Comparison of ENCODE assay signal across 14 cellular contexts in genomic region chr1:31765516-31765915, GRCh38. TPM values are rescaled to one million over a fixed set of nuclear protein-coding genes. Genes with fewer than 3 reads are reported as not detected.
DNase-seq lines count a peak whose midpoint lies in the region; ATAC-seq, FAIRE-seq and TF ChIP-seq lines count a peak whose summit lies in the region.
"Had no signal": no experiment of that assay in that cellular context is flagged by ENCODE, and none has a peak within 500 bp of the region (broad histone marks: within the 10 kb centered on the region; RNA-seq: fewer than 3 reads in every experiment).

No MANE protein-coding gene starts in this region.

- peaks cover 17 to 76% (median 40%) of the 10 kb centered on the region in 11 experiments for H3K27me3 ChIP-seq in BLaER1 treated with 17β-estradiol and CSF1 and Interleukin-3, amounts not matched to agents 10 nM and 100 nM
- H3K27me3 ChIP-seq in Karpas-422 (ENCODE audit: low read length) (no peaks in the 10 kb centered on the region), K562 (ENCODE audit: control insufficient read depth in 2 of 2, insufficient read depth in 2 of 2, low read length in 2 of 2) (peaks cover 33 to 61% of the 10 kb centered on the region in 2 experiments; a peak in 4 of 5 replicates), breast epithelium (peaks cover 0 to 11% of the 10 kb centered on the region in 2 donors)

- DNase-seq in Karpas-422 = no peak
- DNase-seq in K562 (ENCODE audit: extremely low read depth in 1 of 4, low spot score in 3 of 4) = no peak
- DNase-seq in nephron progenitor cell = no peak
- DNase-seq in breast epithelium (ENCODE audit: low spot score in 2 of 2) = no peak
- no peak for DNase-seq in hippocampal formation (lab: John Stamatoyannopoulos, UW)
- DNase-seq in activated CD4-positive, CD25-positive, alpha-beta regulatory T cell (lab: John Stamatoyannopoulos, UW) = no peak
- DNase-seq: NCI-H1436 treated with DMSO at 0.1 percent for 48 hours, NCI-H2107 had no signal

- peak overlapping the region; percentile 78 for H3K4me3 Mint-ChIP-seq in nephron progenitor cell

- WGBS in K562 (ENCODE audit: insufficient coverage, low coverage, missing lambda C conversion rate) = 16% methylated on average over 6 of the region's 6 CpGs

- no peak for TF ChIP-seq EP300 in K562 (IDR thresholded peaks at IDR 0.05; ENCODE audit: low read length)

- intact Hi-C loops in K562 (cut with micrococcal nuclease) = loop anchor here (1.0 kb wide), 1 partner anchor 24 kb away; no protein-coding TSS in a partner anchor
- intact Hi-C loops in breast epithelium (cut with DNase I; ENCODE audit: low total_unique reads) = no loop called here

- CTCF ChIA-PET in K562 (lab: Yijun Ruan, JAX; ENCODE audit: low intra/inter-chr PET ratio) = interaction anchor here (1.0 to 2.1 kb wide), 4 partner anchors 24 to 298 kb away, joined by 4 to 48 read pairs (median 7); no protein-coding TSS in a partner anchor

- POLR2A ChIA-PET in K562 (lab: Yijun Ruan, JAX) = interaction anchor here (0.6 to 2.4 kb wide), 4 partner anchors 12 to 188 kb away, joined by 3 to 9 read pairs (median 4); partner anchors contain the start of gene COL16A1

- H3K9ac ChIP-seq in BLaER1 treated with 17β-estradiol and CSF1 and Interleukin-3, amounts not matched to agents 10 nM and 100 nM = no peak overlapping the region
- H3K9ac ChIP-seq in Karpas-422 (ENCODE audit: low read length) (peak overlapping the region; percentile 28), K562 (ENCODE audit: insufficient read depth in 1 of 2, low read depth in 2 of 2, low read length in 2 of 2) (no peak overlapping the region)

- no peaks in the 10 kb centered on the region for H3K36me3 Mint-ChIP-seq in nephron progenitor cell (ENCODE audit: low read depth)
- H3K36me3 Mint-ChIP-seq: IgD-negative memory B cell had no signal

- H3K9me2 ChIP-seq in Karpas-422 (replicated peaks; ENCODE audit: insufficient read depth, low read length) = no peaks in the 10 kb centered on the region

- H3K79me2 ChIP-seq in Karpas-422 (ENCODE audit: low read length) (0 out of 2 replicates have a peak, but pooled peaks cover 4% of the 10 kb centered on the region), K562 (ENCODE audit: control insufficient read depth, insufficient read depth, low read length) (no peaks in the 10 kb centered on the region)

- no peak for FAIRE-seq in K562 (lab: Jason Lieb, UNC)
- FAIRE-seq: A204.1, RCC 7860 had no signal

- H3K9me1 ChIP-seq in K562 (ENCODE audit: control insufficient read depth, insufficient read depth, low read length) = no peaks in the 10 kb centered on the region

- no TSS peak for BruUV-seq in K562 (replicated peaks; lab: Mats Ljungman, UMichigan)

- no peak overlapping the region for H3K27ac Mint-ChIP-seq in nephron progenitor cell

- in situ Hi-C loops in K562 (cut with MboI) = no loop called here

- peaks cover 76% of the 10 kb centered on the region for H3K4me1 Mint-ChIP-seq in nephron progenitor cell

- no peak for TF ChIP-seq CTCF in K562 (IDR thresholded peaks at IDR 0.05 in 2 of 3, conservative IDR thresholded peaks at IDR 0.05 in 1 of 3; ENCODE audit: insufficient read depth in 2 of 3, low read depth in 1 of 3, low read length in 3 of 3)
- no peak for TF ChIP-seq CTCF in nephron progenitor cell (IDR thresholded peaks at IDR 0.05)
- TF ChIP-seq CTCF in breast epithelium (IDR thresholded peaks at IDR 0.05) = no peak

- H3K4me2 ChIP-seq in BLaER1 treated with 17β-estradiol and CSF1 and Interleukin-3, amounts not matched to agents 10 nM and 100 nM = peak overlapping the region in 8 of 11 experiments; percentile 92 to 100 (median 99); a peak in 14 of 22 replicates
- H3K4me2 ChIP-seq in Karpas-422 (ENCODE audit: low read depth, low read length, poor library complexity, severe bottlenecking) = peak overlapping the region; percentile 6
- no peak overlapping the region for H3K4me2 ChIP-seq in K562 (ENCODE audit: insufficient read depth, low read length)

- peaks cover 62% of the 10 kb centered on the region for H3K27me3 Mint-ChIP-seq in nephron progenitor cell (ENCODE audit: low read depth, poor library complexity)

- H3K9me3 Mint-ChIP-seq in nephron progenitor cell = no peaks in the 10 kb centered on the region
- H3K9me3 Mint-ChIP-seq: IgD-negative memory B cell had no signal

- peaks cover 0 to 57% (median 7%) of the 10 kb centered on the region in 11 experiments; a peak in 11 of 22 replicates for H4K20me1 ChIP-seq in BLaER1 treated with 17β-estradiol and CSF1 and Interleukin-3, amounts not matched to agents 10 nM and 100 nM
- peaks cover 19% of the 10 kb centered on the region for H4K20me1 ChIP-seq in Karpas-422 (ENCODE audit: insufficient read depth, low read depth, low read length)
- H4K20me1 ChIP-seq in K562 (replicated peaks; ENCODE audit: control insufficient read depth, insufficient read depth, low read length) = peaks cover 53% of the 10 kb centered on the region

- no peak overlapping the region for H3K4me3 ChIP-seq in BLaER1 treated with 17β-estradiol and CSF1 and Interleukin-3, amounts not matched to agents 10 nM and 100 nM
- no peak overlapping the region for H3K4me3 ChIP-seq in Karpas-422 (ENCODE audit: low read length)
- no peak overlapping the region for H3K4me3 ChIP-seq in K562
- no peak overlapping the region for H3K4me3 ChIP-seq in breast epithelium
- H3K4me3 ChIP-seq: HAP-1 had no signal

- no peaks in the 10 kb centered on the region for H3K9me3 ChIP-seq in BLaER1 treated with 17β-estradiol and CSF1 and Interleukin-3, amounts not matched to agents 10 nM and 100 nM (replicated peaks in 1 of 11)
- H3K9me3 ChIP-seq in Karpas-422 (ENCODE audit: low read length) (no peaks in the 10 kb centered on the region), K562 (replicated peaks; ENCODE audit: control insufficient read depth, insufficient read depth, low read depth, low read length) (no peaks in the 10 kb centered on the region), breast epithelium (no peaks in the 10 kb centered on the region)
- H3K9me3 ChIP-seq: HAP-1 had no signal

- no peaks in the 10 kb centered on the region for H3K36me3 ChIP-seq in BLaER1 treated with 17β-estradiol and CSF1 and Interleukin-3, amounts not matched to agents 10 nM and 100 nM
- H3K36me3 ChIP-seq in Karpas-422 (ENCODE audit: insufficient read depth, low read length) (no peaks in the 10 kb centered on the region), K562 (ENCODE audit: control insufficient read depth, insufficient read depth, low read length) (no peaks in the 10 kb centered on the region), breast epithelium (no peaks in the 10 kb centered on the region)
- H3K36me3 ChIP-seq: HAP-1 had no signal

- H3K27ac ChIP-seq in BLaER1 treated with 17β-estradiol and CSF1 and Interleukin-3, amounts not matched to agents 10 nM and 100 nM = no peak overlapping the region
- H3K27ac ChIP-seq in Karpas-422 (ENCODE audit: low read length) (peak overlapping the region; percentile 65; the same call in 1 of the 2 replicates), K562 (ENCODE audit: extremely low read depth, low read depth, low read length) (no peak overlapping the region), breast epithelium (no peak overlapping the region)

- no peak for TF ChIP-seq POLR2A in K562 (conservative IDR thresholded peaks at IDR 0.05)
- no peak for TF ChIP-seq POLR2A in breast epithelium (IDR thresholded peaks at IDR 0.05)

- ATAC-seq in K562 (no peak), HG03039 (IDR thresholded peaks at IDR 0.05; ENCODE audit: unreplicated experiment) (no peak)

- TF ChIP-seq RAD21 in K562 (CRISPR knock-in tag; conservative IDR thresholded peaks at IDR 0.05 in 1 of 2, IDR thresholded peaks at IDR 0.05 in 1 of 2) = no peak

- peaks cover 35 to 69% (median 56%) of the 10 kb centered on the region in 10 experiments for H3K4me1 ChIP-seq in BLaER1 treated with 17β-estradiol and CSF1 and Interleukin-3, amounts not matched to agents 10 nM and 100 nM
- H3K4me1 ChIP-seq in Karpas-422 (ENCODE audit: low read length) = peaks cover 67% of the 10 kb centered on the region
- H3K4me1 ChIP-seq in K562 (replicated peaks in 1 of 2; ENCODE audit: control insufficient read depth in 2 of 2, insufficient read depth in 2 of 2, low read length in 2 of 2) = peaks cover 30 to 45% of the 10 kb centered on the region in 2 experiments
- H3K4me1 ChIP-seq in breast epithelium = peaks cover 12 to 13% of the 10 kb centered on the region in 2 donors

- H2AFZ ChIP-seq in Karpas-422 (ENCODE audit: low read length) (0 out of 2 replicates have a peak overlapping the region, but pooled peaks have one; percentile 28), K562 (ENCODE audit: low read depth, low read length) (no peak overlapping the region)

RNA-seq across cellular contexts. Expression of gene ADGRB2, which starts 1.4 kb away (rescaled TPM):
- 9.2 and 28.5 TPM in 2 replicates for total RNA-seq in Karpas-422 (2014; rRNA removed; shearing (Covaris generic); ENCODE audit: low replicate concordance)
- 0.42 and 2.8 TPM in 2 replicates for total RNA-seq in K562 (2011; cell fraction: chromatin; rRNA removed; ENCODE audit: low replicate concordance)
- 1.2 and 2.5 TPM in 2 replicates for total RNA-seq in K562 (2011; cell fraction: nucleolus; rRNA removed)
- total RNA-seq in K562 (2011; cell fraction: nucleoplasm; rRNA removed) = 0.31 and 0.44 TPM in 2 replicates
- 0.23 and 0.33 TPM in 2 replicates for total RNA-seq in K562 (2014; rRNA removed)
- total RNA-seq in K562 (2014; rRNA removed; fragmentation: Illumina TruSeq; extraction: Trizol) = 0.04 TPM in 1 of 2 replicates, not detected in the other
- 0.22 and 0.23 TPM in 2 replicates for total RNA-seq in K562 (2015; rRNA removed; fragmentation: Illumina TruSeq; extraction: Trizol)
- 0.22 and 0.34 TPM in 2 replicates for total RNA-seq in K562 (2021)
- 0.14 and 0.38 TPM in 2 replicates for polyA plus RNA-seq in K562 (2011; rRNA removed)
- polyA plus RNA-seq in K562 (2011; cell fraction: cytosol; rRNA removed) = 0.27 and 0.35 TPM in 2 replicates
- 2.0 and 3.4 TPM in 2 replicates for polyA plus RNA-seq in K562 (2011; cell fraction: nucleus; rRNA removed)
- polyA plus RNA-seq in K562 (2012) = 0.17 and 0.54 TPM in 2 replicates
- 0.07 and 0.11 TPM in 2 replicates for polyA plus RNA-seq in K562 (2014; fragmentation: Illumina TruSeq; extraction: Trizol)
- polyA plus RNA-seq in K562 (2014; fragmentation: Nextera tagmentation; extraction: Ambion mirVana) = not detected
- polyA plus RNA-seq in K562 (2014; rRNA removed) = 0.18 and 0.20 TPM in 2 replicates
- 0.09 and 0.53 TPM in 2 replicates for polyA minus RNA-seq in K562 (2011; rRNA and poly(A)+ RNA removed)
- polyA minus RNA-seq in K562 (2011; cell fraction: cytosol; rRNA and poly(A)+ RNA removed) = 1.2 TPM in 1 of 2 replicates, not detected in the other
- 0.67 and 1.7 TPM in 2 replicates for polyA minus RNA-seq in K562 (2011; cell fraction: nucleus; rRNA and poly(A)+ RNA removed)
- total RNA-seq in breast epithelium = 1 to 10 TPM; 1.3 to 4.9 (median 2.9) TPM

RNA-seq across cellular contexts. Expression of gene SPOCD1, which starts 50.3 kb away (rescaled TPM):
- total RNA-seq in Karpas-422 (2014; rRNA removed; shearing (Covaris generic); ENCODE audit: low replicate concordance) = not detected in 2 replicates
- 1.5 and 3.2 TPM in 2 replicates for total RNA-seq in K562 (2011; cell fraction: chromatin; rRNA removed; ENCODE audit: low replicate concordance)
- 2.8 and 3.0 TPM in 2 replicates for total RNA-seq in K562 (2011; cell fraction: nucleolus; rRNA removed)
- 3.4 and 4.1 TPM in 2 replicates for total RNA-seq in K562 (2011; cell fraction: nucleoplasm; rRNA removed)
- total RNA-seq in K562 (2014; rRNA removed) (0.20 and 0.27 TPM in 2 replicates), K562 (2014; rRNA removed; fragmentation: Illumina TruSeq; extraction: Trizol) (0.16 and 0.36 TPM in 2 replicates), K562 (2015; rRNA removed; fragmentation: Illumina TruSeq; extraction: Trizol) (0.23 and 0.25 TPM in 2 replicates), K562 (2021) (0.22 and 0.71 TPM in 2 replicates), breast epithelium (10 to 100 TPM in 1 of 3 donors, 1 to 10 TPM in 1, under 1 TPM in 1; 0.15 to 11.1 (median 1.1) TPM)
- polyA plus RNA-seq in K562 (2011; rRNA removed) (0.39 and 0.63 TPM in 2 replicates), K562 (2014; fragmentation: Illumina TruSeq; extraction: Trizol) (0.19 and 0.42 TPM in 2 replicates), K562 (2014; fragmentation: Nextera tagmentation; extraction: Ambion mirVana) (under 1 TPM in 1 of 2 experiments, not detected in 1; 0.03 TPM), K562 (2014; rRNA removed) (0.25 and 0.46 TPM in 2 replicates)
- 0.31 and 0.60 TPM in 2 replicates for polyA plus RNA-seq in K562 (2011; cell fraction: cytosol; rRNA removed)
- polyA plus RNA-seq in K562 (2011; cell fraction: nucleus; rRNA removed) = 1.6 and 2.8 TPM in 2 replicates
- 0.17 and 1.2 TPM in 2 replicates for polyA plus RNA-seq in K562 (2012)
- polyA minus RNA-seq in K562 (2011; rRNA and poly(A)+ RNA removed) = 0.21 and 0.67 TPM in 2 replicates
- 0.38 TPM in 1 of 2 replicates, not detected in the other for polyA minus RNA-seq in K562 (2011; cell fraction: cytosol; rRNA and poly(A)+ RNA removed)
- polyA minus RNA-seq in K562 (2011; cell fraction: nucleus; rRNA and poly(A)+ RNA removed) = 1.00 and 1.9 TPM in 2 replicates
- polyA plus RNA-seq: IgD-negative memory B cell had no signal
